ENCODE assay signal across 21 cellular contexts in genomic region chr3:20123121-20123652, GRCh38.
A peak's percentile ranks its signal among the peaks of the same experiment; 100 is the strongest.
DNase-seq lines count a peak whose midpoint lies in the region; ATAC-seq, FAIRE-seq and TF ChIP-seq lines count a peak whose summit lies in the region.
"Had no signal": no experiment of that assay in that cellular context is flagged by ENCODE, and none has a peak within 500 bp of the region (broad histone marks: within the 10 kb centered on the region; RNA-seq: fewer than 3 reads in every experiment).

No MANE protein-coding gene starts in this region.

- in situ Hi-C loops in K562 (cut with MboI) = no loop called here

- 0 out of 2 replicates have a peak overlapping the region, but pooled peaks have one; percentile 24 for H3K27ac ChIP-seq in Karpas-422 (ENCODE audit: low read length)
- no peak overlapping the region for H3K27ac ChIP-seq in K562 (ENCODE audit: extremely low read depth, low read depth, low read length)
- H3K27ac ChIP-seq: KMS-11 had no signal

- H3K79me2 ChIP-seq in Karpas-422 (ENCODE audit: low read length) (no peaks in the 10 kb centered on the region), K562 (ENCODE audit: control insufficient read depth, insufficient read depth, low read length) (no peaks in the 10 kb centered on the region)

- peaks cover 30% of the 10 kb centered on the region for H3K36me3 ChIP-seq in Karpas-422 (ENCODE audit: insufficient read depth, low read length)
- peaks cover 25% of the 10 kb centered on the region for H3K36me3 ChIP-seq in K562 (ENCODE audit: control insufficient read depth, insufficient read depth, low read length)

- no peak for TF ChIP-seq EP300 in K562 (IDR thresholded peaks at IDR 0.05; ENCODE audit: low read length)

- H3K9ac ChIP-seq in Karpas-422 (ENCODE audit: low read length) (no peak overlapping the region), K562 (ENCODE audit: insufficient read depth in 1 of 2, low read depth in 2 of 2, low read length in 2 of 2) (no peak overlapping the region)
- H3K9ac ChIP-seq: KMS-11 had no signal

- intact Hi-C loops in K562 (cut with micrococcal nuclease) = no loop called here

- FAIRE-seq in K562 (lab: Jason Lieb, UNC) = no peak
- FAIRE-seq: G401.6, H54 had no signal

- peaks cover 19% of the 10 kb centered on the region for H3K4me1 Mint-ChIP-seq in memory B cell
- H3K4me1 Mint-ChIP-seq in endothelial cell (ENCODE audit: unreplicated experiment) = no peaks in the 10 kb centered on the region

- CTCF ChIA-PET in K562 (lab: Yijun Ruan, JAX; ENCODE audit: low intra/inter-chr PET ratio) = no interaction called here

- no peaks in the 10 kb centered on the region for H3K27me3 Mint-ChIP-seq in memory B cell
- no peaks in the 10 kb centered on the region for H3K27me3 Mint-ChIP-seq in endothelial cell (ENCODE audit: unreplicated experiment)

- H3K9me3 Mint-ChIP-seq in memory B cell = no peaks in the 10 kb centered on the region
- no peaks in the 10 kb centered on the region for H3K9me3 Mint-ChIP-seq in endothelial cell (ENCODE audit: unreplicated experiment)

- no peaks in the 10 kb centered on the region for H3K9me2 ChIP-seq in Karpas-422 (replicated peaks; ENCODE audit: insufficient read depth, low read length)

- H3K9me3 ChIP-seq in Karpas-422 (ENCODE audit: low read length) = no peaks in the 10 kb centered on the region
- no peaks in the 10 kb centered on the region for H3K9me3 ChIP-seq in K562 (replicated peaks; ENCODE audit: control insufficient read depth, insufficient read depth, low read depth, low read length)

- no peaks in the 10 kb centered on the region for H3K9me1 ChIP-seq in K562 (ENCODE audit: control insufficient read depth, insufficient read depth, low read length)

- H3K27me3 ChIP-seq in Karpas-422 (ENCODE audit: low read length) = no peaks in the 10 kb centered on the region
- no peaks in the 10 kb centered on the region for H3K27me3 ChIP-seq in K562 (ENCODE audit: control insufficient read depth in 2 of 2, insufficient read depth in 2 of 2, low read length in 2 of 2)

- H2AFZ ChIP-seq in Karpas-422 (ENCODE audit: low read length) (no peak overlapping the region), K562 (ENCODE audit: low read depth, low read length) (no peak overlapping the region)

- H3K4me3 Mint-ChIP-seq in memory B cell (no peak overlapping the region), endothelial cell (ENCODE audit: unreplicated experiment) (no peak overlapping the region)

- peak overlapping the region; percentile 67 for H3K27ac Mint-ChIP-seq in memory B cell
- no peak overlapping the region for H3K27ac Mint-ChIP-seq in endothelial cell (ENCODE audit: unreplicated experiment)

- TF ChIP-seq POLR2A in K562 (conservative IDR thresholded peaks at IDR 0.05) = no peak

- POLR2A ChIA-PET in K562 (lab: Yijun Ruan, JAX) = interaction anchor here (2.5 kb wide), 1 partner anchor 11 kb away, joined by 7 read pairs; no protein-coding TSS in a partner anchor

- peaks cover 46% of the 10 kb centered on the region for H3K36me3 Mint-ChIP-seq in memory B cell
- H3K36me3 Mint-ChIP-seq in endothelial cell (ENCODE audit: low read depth, unreplicated experiment) = no peaks in the 10 kb centered on the region

- H3K4me2 ChIP-seq in Karpas-422 (ENCODE audit: low read depth, low read length, poor library complexity, severe bottlenecking) (no peak overlapping the region), K562 (ENCODE audit: insufficient read depth, low read length) (no peak overlapping the region)
- H3K4me2 ChIP-seq: KMS-11 had no signal

- ATAC-seq in K562 = no peak
- ATAC-seq in memory B cell (ENCODE audit: low read depth) = no peak
- ATAC-seq: Panc1, SK-N-SH treated with all-trans-retinoic acid at 6 μM for 48 hours had no signal

- no TSS peak for BruUV-seq in K562 (replicated peaks; lab: Mats Ljungman, UMichigan)

- WGBS in K562 (ENCODE audit: insufficient coverage, low coverage, missing lambda C conversion rate) = 69% methylated on average over 2 of the region's 2 CpGs

- TF ChIP-seq RAD21 in K562 (CRISPR knock-in tag; conservative IDR thresholded peaks at IDR 0.05 in 1 of 2, IDR thresholded peaks at IDR 0.05 in 1 of 2) = no peak

- DNase-seq in Karpas-422 (no peak), K562 (ENCODE audit: extremely low read depth in 1 of 4, low spot score in 3 of 4) (no peak), memory B cell (ENCODE audit: low spot score in 2 of 2) (no peak), endothelial cell (ENCODE audit: low spot score) (no peak), cerebellum (ENCODE audit: low spot score) (no peak), HuH-7.5 (ENCODE audit: low spot score) (no peak)
- no peak for DNase-seq in stimulated activated CD8-positive, alpha-beta memory T cell treated with anti-CD3 and anti-CD28 coated beads, Interleukin-4, amount 100 ng/mL, for 48 hours
- DNase-seq: AML-193, C1 segment of cervical spinal cord, NCI-H1105, NCI-H146, NCI-H2029, NCI-H2227 treated with DMSO at 0.1 percent for 48 hours, NCI-H510A, NCI-H774, SIG-M5 had no signal

- TF ChIP-seq CTCF in K562 (IDR thresholded peaks at IDR 0.05 in 2 of 3, conservative IDR thresholded peaks at IDR 0.05 in 1 of 3; ENCODE audit: insufficient read depth in 2 of 3, low read depth in 1 of 3, low read length in 3 of 3) (no peak), endothelial cell (IDR thresholded peaks at IDR 0.05; ENCODE audit: unreplicated experiment) (no peak)

- H3K4me3 ChIP-seq in Karpas-422 (ENCODE audit: low read length) (no peak overlapping the region), K562 (no peak overlapping the region)

- H3K4me1 ChIP-seq in Karpas-422 (ENCODE audit: low read length) = peaks cover 27% of the 10 kb centered on the region
- no peaks in the 10 kb centered on the region for H3K4me1 ChIP-seq in K562 (replicated peaks in 1 of 2; ENCODE audit: control insufficient read depth in 2 of 2, insufficient read depth in 2 of 2, low read length in 2 of 2)

- no peaks in the 10 kb centered on the region for H4K20me1 ChIP-seq in Karpas-422 (ENCODE audit: insufficient read depth, low read depth, low read length)
- no peaks in the 10 kb centered on the region for H4K20me1 ChIP-seq in K562 (replicated peaks; ENCODE audit: control insufficient read depth, insufficient read depth, low read length)

TF ChIP-seq in K562, 482 proteins besides CTCF, POLR2A, EP300 and RAD21 (continues in another document):
- TF ChIP-seq, protein P1, sequence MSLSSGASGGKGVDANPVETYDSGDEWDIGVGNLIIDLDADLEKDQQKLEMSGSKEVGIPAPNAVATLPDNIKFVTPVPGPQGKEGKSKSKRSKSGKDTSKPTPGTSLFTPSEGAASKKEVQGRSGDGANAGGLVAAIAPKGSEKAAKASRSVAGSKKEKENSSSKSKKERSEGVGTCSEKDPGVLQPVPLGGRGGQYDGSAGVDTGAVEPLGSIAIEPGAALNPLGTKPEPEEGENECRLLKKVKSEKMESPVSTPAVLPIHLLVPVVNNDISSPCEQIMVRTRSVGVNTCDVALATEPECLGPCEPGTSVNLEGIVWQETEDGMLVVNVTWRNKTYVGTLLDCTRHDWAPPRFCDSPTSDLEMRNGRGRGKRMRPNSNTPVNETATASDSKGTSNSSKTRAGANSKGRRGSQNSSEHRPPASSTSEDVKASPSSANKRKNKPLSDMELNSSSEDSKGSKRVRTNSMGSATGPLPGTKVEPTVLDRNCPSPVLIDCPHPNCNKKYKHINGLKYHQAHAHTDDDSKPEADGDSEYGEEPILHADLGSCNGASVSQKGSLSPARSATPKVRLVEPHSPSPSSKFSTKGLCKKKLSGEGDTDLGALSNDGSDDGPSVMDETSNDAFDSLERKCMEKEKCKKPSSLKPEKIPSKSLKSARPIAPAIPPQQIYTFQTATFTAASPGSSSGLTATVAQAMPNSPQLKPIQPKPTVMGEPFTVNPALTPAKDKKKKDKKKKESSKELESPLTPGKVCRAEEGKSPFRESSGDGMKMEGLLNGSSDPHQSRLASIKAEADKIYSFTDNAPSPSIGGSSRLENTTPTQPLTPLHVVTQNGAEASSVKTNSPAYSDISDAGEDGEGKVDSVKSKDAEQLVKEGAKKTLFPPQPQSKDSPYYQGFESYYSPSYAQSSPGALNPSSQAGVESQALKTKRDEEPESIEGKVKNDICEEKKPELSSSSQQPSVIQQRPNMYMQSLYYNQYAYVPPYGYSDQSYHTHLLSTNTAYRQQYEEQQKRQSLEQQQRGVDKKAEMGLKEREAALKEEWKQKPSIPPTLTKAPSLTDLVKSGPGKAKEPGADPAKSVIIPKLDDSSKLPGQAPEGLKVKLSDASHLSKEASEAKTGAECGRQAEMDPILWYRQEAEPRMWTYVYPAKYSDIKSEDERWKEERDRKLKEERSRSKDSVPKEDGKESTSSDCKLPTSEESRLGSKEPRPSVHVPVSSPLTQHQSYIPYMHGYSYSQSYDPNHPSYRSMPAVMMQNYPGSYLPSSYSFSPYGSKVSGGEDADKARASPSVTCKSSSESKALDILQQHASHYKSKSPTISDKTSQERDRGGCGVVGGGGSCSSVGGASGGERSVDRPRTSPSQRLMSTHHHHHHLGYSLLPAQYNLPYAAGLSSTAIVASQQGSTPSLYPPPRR (CRISPR knock-in tag; IDR thresholded peaks at IDR 0.05; ENCODE audit: borderline replicate concordance) = no peak
